1 cellular context compared by ENCODE assay signal in genomic region chr3:124730129-124730919, GRCh38.
A peak's percentile ranks its signal among the peaks of the same experiment; 100 is the strongest.
TF ChIP-seq lines count a peak whose summit lies in the region.

TSS of gene UMPS (plus strand) at chr3:124730452. CDS start at chr3:124730472, 20 bp downstream.

TF ChIP-seq in GM12878, 131 proteins besides CTCF, POLR2A, EP300 and RAD21 (continued from another document):
- TF ChIP-seq, protein P1, sequence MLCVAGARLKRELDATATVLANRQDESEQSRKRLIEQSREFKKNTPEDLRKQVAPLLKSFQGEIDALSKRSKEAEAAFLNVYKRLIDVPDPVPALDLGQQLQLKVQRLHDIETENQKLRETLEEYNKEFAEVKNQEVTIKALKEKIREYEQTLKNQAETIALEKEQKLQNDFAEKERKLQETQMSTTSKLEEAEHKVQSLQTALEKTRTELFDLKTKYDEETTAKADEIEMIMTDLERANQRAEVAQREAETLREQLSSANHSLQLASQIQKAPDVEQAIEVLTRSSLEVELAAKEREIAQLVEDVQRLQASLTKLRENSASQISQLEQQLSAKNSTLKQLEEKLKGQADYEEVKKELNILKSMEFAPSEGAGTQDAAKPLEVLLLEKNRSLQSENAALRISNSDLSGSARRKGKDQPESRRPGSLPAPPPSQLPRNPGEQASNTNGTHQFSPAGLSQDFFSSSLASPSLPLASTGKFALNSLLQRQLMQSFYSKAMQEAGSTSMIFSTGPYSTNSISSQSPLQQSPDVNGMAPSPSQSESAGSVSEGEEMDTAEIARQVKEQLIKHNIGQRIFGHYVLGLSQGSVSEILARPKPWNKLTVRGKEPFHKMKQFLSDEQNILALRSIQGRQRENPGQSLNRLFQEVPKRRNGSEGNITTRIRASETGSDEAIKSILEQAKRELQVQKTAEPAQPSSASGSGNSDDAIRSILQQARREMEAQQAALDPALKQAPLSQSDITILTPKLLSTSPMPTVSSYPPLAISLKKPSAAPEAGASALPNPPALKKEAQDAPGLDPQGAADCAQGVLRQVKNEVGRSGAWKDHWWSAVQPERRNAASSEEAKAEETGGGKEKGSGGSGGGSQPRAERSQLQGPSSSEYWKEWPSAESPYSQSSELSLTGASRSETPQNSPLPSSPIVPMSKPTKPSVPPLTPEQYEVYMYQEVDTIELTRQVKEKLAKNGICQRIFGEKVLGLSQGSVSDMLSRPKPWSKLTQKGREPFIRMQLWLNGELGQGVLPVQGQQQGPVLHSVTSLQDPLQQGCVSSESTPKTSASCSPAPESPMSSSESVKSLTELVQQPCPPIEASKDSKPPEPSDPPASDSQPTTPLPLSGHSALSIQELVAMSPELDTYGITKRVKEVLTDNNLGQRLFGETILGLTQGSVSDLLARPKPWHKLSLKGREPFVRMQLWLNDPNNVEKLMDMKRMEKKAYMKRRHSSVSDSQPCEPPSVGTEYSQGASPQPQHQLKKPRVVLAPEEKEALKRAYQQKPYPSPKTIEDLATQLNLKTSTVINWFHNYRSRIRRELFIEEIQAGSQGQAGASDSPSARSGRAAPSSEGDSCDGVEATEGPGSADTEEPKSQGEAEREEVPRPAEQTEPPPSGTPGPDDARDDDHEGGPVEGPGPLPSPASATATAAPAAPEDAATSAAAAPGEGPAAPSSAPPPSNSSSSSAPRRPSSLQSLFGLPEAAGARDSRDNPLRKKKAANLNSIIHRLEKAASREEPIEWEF (IDR thresholded peaks at IDR 0.05; ENCODE audit: insufficient replicate concordance, low read depth, low read length): no peak
- peak; percentile 94; the same call in 1 of the 2 replicates for TF ChIP-seq POLR2AphosphoS5 (IDR thresholded peaks at IDR 0.05; ENCODE audit: low read length)
- TF ChIP-seq TBL1XR1 (IDR thresholded peaks at IDR 0.05; ENCODE audit: low read depth, low read length): no peak
- TF ChIP-seq SMAD5 (IDR thresholded peaks at IDR 0.05; ENCODE audit: low read depth): peak; percentile 80
- 0 out of 2 replicates have a peak, but pooled peaks have one; percentile 42 for TF ChIP-seq MEF2A (IDR thresholded peaks at IDR 0.05; ENCODE audit: insufficient read depth, low read depth, low read length)
- no peak for TF ChIP-seq USF2 (IDR thresholded peaks at IDR 0.05; ENCODE audit: borderline replicate concordance, low read depth, low read length)
- TF ChIP-seq ZNF24 (IDR thresholded peaks at IDR 0.05): no peak
